ENCODE assay signal across 13 cellular contexts in the genomic region with DNA sequence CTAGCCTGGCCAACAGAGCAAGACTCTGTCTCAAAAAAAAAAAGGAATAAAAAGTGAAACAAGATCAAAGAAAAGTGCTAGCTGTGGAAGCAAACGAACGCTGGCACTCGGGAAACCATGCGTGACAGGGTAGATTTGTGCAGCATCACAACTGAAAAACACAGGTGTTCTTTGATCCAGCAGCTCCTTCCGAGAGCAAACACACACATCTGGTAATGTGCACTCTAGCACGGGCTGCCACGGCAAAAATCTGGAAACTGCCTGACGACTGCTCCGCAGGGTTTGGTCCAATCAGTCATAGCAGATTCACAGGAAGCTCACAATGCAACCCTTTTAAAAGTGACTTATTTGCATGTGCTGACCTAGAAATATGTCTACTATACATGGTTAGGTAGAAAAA.
DNase-seq lines count a peak whose midpoint lies in the region; ATAC-seq, FAIRE-seq and TF ChIP-seq lines count a peak whose summit lies in the region.
"Had no signal": no experiment of that assay in that cellular context is flagged by ENCODE, and none has a peak within 500 bp of the region (broad histone marks: within the 10 kb centered on the region; RNA-seq: fewer than 3 reads in every experiment).

No MANE protein-coding gene starts in this region.

- H3K9me3 ChIP-seq in GM12878 (replicated peaks; ENCODE audit: control insufficient read depth, insufficient read depth, low read length), result no peaks in the 10 kb centered on the region; the same call in 2 of the 3 replicates
- H3K9me3 ChIP-seq in suprapubic skin, result no peaks in the 10 kb centered on the region

- RAD21 ChIA-PET in GM12878 (lab: Charles Lee; ENCODE audit: unreplicated experiment), result no interaction called here

- no peak overlapping the region for H2AFZ ChIP-seq in GM12878 (ENCODE audit: control insufficient read depth, low read depth, low read length)

- H3K27ac ChIP-seq in GM12878 (ENCODE audit: control insufficient read depth, insufficient read depth) (no peak overlapping the region), suprapubic skin (no peak overlapping the region)
- H3K27ac ChIP-seq: stomach had no signal

- H3K27ac Mint-ChIP-seq in T-cell, result no peak overlapping the region
- H3K27ac Mint-ChIP-seq in activated naive CD4-positive, alpha-beta T cell treated with anti-CD3 and anti-CD28 coated beads, Interleukin-2, amount 50 U/mL, for 72 hours, result no peak overlapping the region
- H3K27ac Mint-ChIP-seq: activated CD8-positive, alpha-beta memory T cell treated with anti-CD3 and anti-CD28 coated beads, Interleukin-2, amount 10 ng/mL, durations not matched to agents 7 days and 5 days had no signal

- TF ChIP-seq RAD21 in GM12878 (IDR thresholded peaks at IDR 0.05; ENCODE audit: insufficient read depth, low read depth, low read length), result no peak

- no peaks in the 10 kb centered on the region for H3K79me2 ChIP-seq in GM12878 (ENCODE audit: control insufficient read depth, insufficient read depth, low read length)

- TF ChIP-seq EP300 in GM12878 (IDR thresholded peaks at IDR 0.05; ENCODE audit: borderline replicate concordance in 1 of 2, control insufficient read depth in 1 of 2, low read depth in 2 of 2, low read length in 2 of 2), result no peak
- no peak for TF ChIP-seq EP300 in suprapubic skin (IDR thresholded peaks at IDR 0.05)

- SMC1A ChIA-PET in GM12878 (lab: Charles Lee; ENCODE audit: uncharacterized antibody, unreplicated experiment), result no interaction called here

- H3K4me3 ChIP-seq in GM12878 (no peak overlapping the region), suprapubic skin (no peak overlapping the region)
- H3K4me3 ChIP-seq: stomach had no signal

- no TSS peak for BruUV-seq in GM12878 (replicated peaks; lab: Mats Ljungman, UMichigan)

- 1% methylated on average over 9 of the region's 9 CpGs for WGBS in GM12878 (ENCODE audit: insufficient coverage, insufficient replicate concordance, low lambda C conversion rate, missing lambda C conversion rate)
- WGBS in suprapubic skin, result 81% methylated on average over 9 of the region's 9 CpGs

- no peaks in the 10 kb centered on the region for H3K27me3 Mint-ChIP-seq in T-cell

- in situ Hi-C loops in GM12878 (cut with MboI), result no loop called here

- TF ChIP-seq POLR2A in GM12878 (IDR thresholded peaks at IDR 0.05; ENCODE audit: low read depth, low read length), result no peak
- no peak for TF ChIP-seq POLR2A in suprapubic skin (IDR thresholded peaks at IDR 0.05)

- TF ChIP-seq CTCF in GM12878 (IDR thresholded peaks at IDR 0.05 in 2 of 3, conservative IDR thresholded peaks at IDR 0.05 in 1 of 3; ENCODE audit: control insufficient read depth in 2 of 3, extremely low read depth in 1 of 3, insufficient read depth in 1 of 3, low read depth in 3 of 3, low read length in 3 of 3) (no peak), suprapubic skin (IDR thresholded peaks at IDR 0.05) (no peak)

- CTCF ChIA-PET in GM12878 (lab: Yijun Ruan, JAX) (interaction anchor here (0.5 to 0.9 kb wide), 2 partner anchors 11 to 696 kb away, joined by 3 read pairs; no protein-coding TSS in a partner anchor), T-cell (lab: Charles Lee) (interaction anchor here in 1 of 2 donors (0.7 kb wide), 1 partner anchor 855 kb away, joined by 3 read pairs; no protein-coding TSS in a partner anchor)

- H3K4me3 Mint-ChIP-seq in T-cell, result no peak overlapping the region
- H3K4me3 Mint-ChIP-seq: activated CD8-positive, alpha-beta memory T cell treated with anti-CD3 and anti-CD28 coated beads, Interleukin-2, amount 10 ng/mL, durations not matched to agents 7 days and 5 days; natural killer cell had no signal

- no peaks in the 10 kb centered on the region for H3K4me1 Mint-ChIP-seq in T-cell
- H3K4me1 Mint-ChIP-seq: activated CD8-positive, alpha-beta memory T cell treated with anti-CD3 and anti-CD28 coated beads, Interleukin-2, amount 10 ng/mL, durations not matched to agents 7 days and 5 days; natural killer cell had no signal

- no peak for FAIRE-seq in GM12878 (lab: Jason Lieb, UNC)

- H3K36me3 ChIP-seq in GM12878 (ENCODE audit: control insufficient read depth in 2 of 2, insufficient read depth in 2 of 2, low read length in 1 of 2) (peaks cover 13 to 16% of the 10 kb centered on the region in 2 experiments; a peak in 3 of 4 replicates), suprapubic skin (peaks cover 5% of the 10 kb centered on the region)

- no peaks in the 10 kb centered on the region for H3K27me3 ChIP-seq in GM12878 (replicated peaks in 1 of 2; ENCODE audit: control insufficient read depth in 2 of 2, insufficient read depth in 2 of 2, low read length in 1 of 2)
- H3K27me3 ChIP-seq in suprapubic skin, result no peaks in the 10 kb centered on the region
- H3K27me3 ChIP-seq: stomach had no signal

- intact Hi-C loops in GM12878 (cut with micrococcal nuclease; ENCODE audit: unreplicated experiment), result no loop called here

- no peak overlapping the region for H3K9ac ChIP-seq in GM12878 (ENCODE audit: control insufficient read depth, insufficient read depth, low read length)

- 0 out of 2 replicates have a peak overlapping the region, but pooled peaks have one; percentile 0 for H3K4me2 ChIP-seq in GM12878 (ENCODE audit: control insufficient read depth, insufficient read depth)

- H3K36me3 Mint-ChIP-seq in T-cell, result no peaks in the 10 kb centered on the region
- no peaks in the 10 kb centered on the region for H3K36me3 Mint-ChIP-seq in activated naive CD4-positive, alpha-beta T cell treated with anti-CD3 and anti-CD28 coated beads, Interleukin-2, amount 50 U/mL, for 72 hours
- H3K36me3 Mint-ChIP-seq: activated CD8-positive, alpha-beta memory T cell treated with anti-CD3 and anti-CD28 coated beads, Interleukin-2, amount 10 ng/mL, durations not matched to agents 7 days and 5 days had no signal

- ATAC-seq in GM18498 (IDR thresholded peaks at IDR 0.05; ENCODE audit: unreplicated experiment) (peak; percentile 77), GM19468 (IDR thresholded peaks at IDR 0.05; ENCODE audit: extremely low read depth, unreplicated experiment) (peak; percentile 55), HG03045 (IDR thresholded peaks at IDR 0.05; ENCODE audit: unreplicated experiment) (peak; percentile 78), GM12878 (peak; percentile 53), T-cell (replicated peaks in 1 of 4) (no peak)
- no peak for ATAC-seq in activated naive CD4-positive, alpha-beta T cell treated with anti-CD3 and anti-CD28 coated beads, Interleukin-2, amount 50 U/mL, for 72 hours
- ATAC-seq: activated CD8-positive, alpha-beta memory T cell treated with anti-CD3 and anti-CD28 coated beads, Interleukin-2, amount 10 ng/mL, durations not matched to agents 7 days and 5 days; natural killer cell had no signal

- H3K9me3 Mint-ChIP-seq in T-cell, result peaks cover 6 to 16% (median 7%) of the 10 kb centered on the region in 3 donors
- H3K9me3 Mint-ChIP-seq in activated naive CD4-positive, alpha-beta T cell treated with anti-CD3 and anti-CD28 coated beads, Interleukin-2, amount 50 U/mL, for 72 hours, result peaks cover 0 to 3% of the 10 kb centered on the region in 2 donors
- H3K9me3 Mint-ChIP-seq: natural killer cell had no signal

- POLR2A ChIA-PET in GM12878 (lab: Charles Lee) (no interaction called here), T-cell (lab: Charles Lee) (no interaction called here)

- no peaks in the 10 kb centered on the region for H4K20me1 ChIP-seq in GM12878 (ENCODE audit: control insufficient read depth, insufficient read depth)

- DNase-seq in GM12878 (ENCODE audit: low read depth, low spot score), result peak; percentile 64
- no peak for DNase-seq in suprapubic skin (ENCODE audit: low spot score in 2 of 2)
- DNase-seq in T-cell, result no peak
- no peak for DNase-seq in NCI-H1436 treated with DMSO at 0.1 percent for 48 hours (lab: John Stamatoyannopoulos, UW)
- DNase-seq in activated naive CD4-positive, alpha-beta T cell treated with anti-CD3 and anti-CD28 coated beads, Interleukin-2, amount 50 U/mL, for 72 hours (ENCODE audit: low spot score in 2 of 2), result no peak
- DNase-seq: activated CD8-positive, alpha-beta memory T cell treated with anti-CD3 and anti-CD28 coated beads, Interleukin-2, amount 10 ng/mL, durations not matched to agents 7 days and 5 days; amygdala; natural killer cell; stomach; T1000 had no signal

- H3K4me1 ChIP-seq in GM12878 (ENCODE audit: control insufficient read depth, insufficient read depth, low read length), result peaks cover 15% of the 10 kb centered on the region
- no peaks in the 10 kb centered on the region for H3K4me1 ChIP-seq in suprapubic skin
- H3K4me1 ChIP-seq: stomach had no signal

TF ChIP-seq in GM12878, 131 proteins besides CTCF, POLR2A, EP300 and RAD21:
- TF ChIP-seq HCFC1 (IDR thresholded peaks at IDR 0.05; ENCODE audit: low read length), result no peak
- 0 out of 2 replicates have a peak, but pooled peaks have one; percentile 68 for TF ChIP-seq TCF3 (IDR thresholded peaks at IDR 0.05; ENCODE audit: borderline replicate concordance, insufficient read depth, low read depth, low read length)
- no peak for TF ChIP-seq MYC (IDR thresholded peaks at IDR 0.05; ENCODE audit: insufficient read depth, insufficient read length, insufficient replicate concordance, low read length, severe bottlenecking)
- TF ChIP-seq CHD2 (IDR thresholded peaks at IDR 0.05; ENCODE audit: borderline replicate concordance, low read depth, low read length), result no peak
- no peak for TF ChIP-seq SMARCA5 (IDR thresholded peaks at IDR 0.05)
- no peak for TF ChIP-seq RCOR1 (conservative IDR thresholded peaks at IDR 0.05; ENCODE audit: low read depth, low read length)
- no peak for TF ChIP-seq JUND (IDR thresholded peaks at IDR 0.05; ENCODE audit: low read depth, low read length)
- TF ChIP-seq RFX5 (IDR thresholded peaks at IDR 0.05; ENCODE audit: low read depth, low read length), result peak; percentile 70; the same call in 1 of the 2 replicates
- no peak for TF ChIP-seq KAT2A (conservative IDR thresholded peaks at IDR 0.05; ENCODE audit: control insufficient read depth, low read depth, low read length)
- TF ChIP-seq, protein P1, sequence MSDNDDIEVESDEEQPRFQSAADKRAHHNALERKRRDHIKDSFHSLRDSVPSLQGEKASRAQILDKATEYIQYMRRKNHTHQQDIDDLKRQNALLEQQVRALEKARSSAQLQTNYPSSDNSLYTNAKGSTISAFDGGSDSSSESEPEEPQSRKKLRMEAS (IDR thresholded peaks at IDR 0.05; ENCODE audit: low read depth, low read length), result no peak
- peak; percentile 62; the same call in 1 of the 2 replicates for TF ChIP-seq PAX5 (IDR thresholded peaks at IDR 0.05; ENCODE audit: borderline replicate concordance, low read depth, low read length)
TF ChIP-seq in GM12878: peak in this region for 3.

Comparison
In these comparisons a context has a peak if more than half of its experiments do, and no peak if none do; other contexts are left out.
1. ATAC-seq: peak in GM18498 (single experiment), GM19468 (single experiment), HG03045 (single experiment) and GM12878 (single experiment); none in T-cell (0 of 4) and activated naive CD4-positive, alpha-beta T cell treated with anti-CD3 and anti-CD28 coated beads, Interleukin-2, amount 50 U/mL, for 72 hours (0 of 2).